Comparison of ENCODE assay signal across 16 cellular contexts in the genomic region with DNA sequence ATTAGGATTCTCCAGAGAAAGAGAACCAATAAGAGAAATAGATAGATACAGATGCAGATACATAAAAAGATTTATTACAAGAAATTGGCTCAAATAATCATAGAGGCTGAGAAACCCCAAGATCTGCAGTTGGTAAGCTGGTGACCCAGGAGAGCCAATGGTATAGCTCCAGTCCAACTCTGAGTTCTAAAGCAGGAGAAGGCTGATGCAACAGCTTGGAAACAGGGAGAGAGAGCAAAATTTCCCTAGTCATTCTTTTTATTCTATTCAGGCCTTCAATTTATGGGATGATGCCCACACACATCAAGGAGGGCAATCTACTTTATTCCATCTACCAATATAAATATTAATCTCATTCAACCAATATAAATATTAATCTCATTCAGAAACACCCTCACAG.
"Had no signal": no experiment of that assay in that cellular context is flagged by ENCODE, and none has a peak within 500 bp of the region (broad histone marks: within the 10 kb centered on the region; RNA-seq: fewer than 3 reads in every experiment).

No MANE protein-coding gene starts in this region.

- H3K4me1 ChIP-seq: foreskin keratinocyte, lower lobe of right lung, right atrium auricular region, tibial nerve, vagina had no signal

- H3K4me3 ChIP-seq: lower lobe of right lung, right atrium auricular region, tibial nerve, vagina had no signal

- H3K27ac Mint-ChIP-seq: activated B cell treated with CpG ODN at 0.5 μM for 24 hours; activated CD4-positive, alpha-beta T cell treated with anti-CD3 and anti-CD28 coated beads, Interleukin-2, amount 10 ng/mL, durations not matched to agents 7 days and 5 days; activated naive CD8-positive, alpha-beta T cell treated with anti-CD3 and anti-CD28 coated beads, Interleukin-2, amount 50 U/mL, for 24 hours; naive B cell; stimulated activated memory B cell treated with anti-CD40 and anti-IgM and Interleukin-4, amounts not matched to agents 10 μg/mL and 1 μg/mL and 100 μg/mL, for 72 hours had no signal

- H3K27me3 ChIP-seq: foreskin keratinocyte, neutrophil, right atrium auricular region, tibial nerve, vagina had no signal

- H3K36me3 Mint-ChIP-seq: naive B cell; stimulated activated memory B cell treated with anti-CD40 and anti-IgM and Interleukin-4, amounts not matched to agents 10 μg/mL and 1 μg/mL and 100 μg/mL, for 72 hours had no signal

- H3K36me3 ChIP-seq: lower lobe of right lung, neutrophil, right atrium auricular region, tibial nerve, vagina had no signal

- H3K27ac ChIP-seq: foreskin keratinocyte, lower lobe of right lung, neutrophil, right atrium auricular region, tibial nerve, vagina had no signal

- DNase-seq: activated B cell treated with CpG ODN at 0.5 μM for 24 hours; activated CD4-positive, alpha-beta T cell treated with anti-CD3 and anti-CD28 coated beads, Interleukin-2, amount 10 ng/mL, durations not matched to agents 7 days and 5 days; activated CD8-positive, alpha-beta memory T cell treated with anti-CD3 and anti-CD28 coated beads for 24 hours; activated naive CD4-positive, alpha-beta T cell treated with Interleukin-2 at 50 U/mL for 16 hours; activated naive CD8-positive, alpha-beta T cell treated with anti-CD3 and anti-CD28 coated beads, Interleukin-2, amount 50 U/mL, for 24 hours; central memory CD4-positive, alpha-beta T cell; foreskin keratinocyte; left cardiac atrium; lower lobe of right lung; naive B cell; posterior cingulate gyrus had no signal

- H3K4me1 Mint-ChIP-seq: activated B cell treated with CpG ODN at 0.5 μM for 24 hours; activated CD4-positive, alpha-beta T cell treated with anti-CD3 and anti-CD28 coated beads, Interleukin-2, amount 10 ng/mL, durations not matched to agents 7 days and 5 days; activated naive CD8-positive, alpha-beta T cell treated with anti-CD3 and anti-CD28 coated beads, Interleukin-2, amount 50 U/mL, for 24 hours; naive B cell; stimulated activated memory B cell treated with anti-CD40 and anti-IgM and Interleukin-4, amounts not matched to agents 10 μg/mL and 1 μg/mL and 100 μg/mL, for 72 hours had no signal

- H3K9me3 ChIP-seq: lower lobe of right lung, neutrophil, right atrium auricular region, tibial nerve, vagina had no signal

- H3K27me3 Mint-ChIP-seq: activated B cell treated with CpG ODN at 0.5 μM for 24 hours; activated CD4-positive, alpha-beta T cell treated with anti-CD3 and anti-CD28 coated beads, Interleukin-2, amount 10 ng/mL, durations not matched to agents 7 days and 5 days; activated naive CD8-positive, alpha-beta T cell treated with anti-CD3 and anti-CD28 coated beads, Interleukin-2, amount 50 U/mL, for 24 hours; naive B cell; stimulated activated memory B cell treated with anti-CD40 and anti-IgM and Interleukin-4, amounts not matched to agents 10 μg/mL and 1 μg/mL and 100 μg/mL, for 72 hours had no signal

- H3K9me3 Mint-ChIP-seq: activated B cell treated with CpG ODN at 0.5 μM for 24 hours had no signal

- H3K4me3 Mint-ChIP-seq: activated B cell treated with CpG ODN at 0.5 μM for 24 hours; activated CD4-positive, alpha-beta T cell treated with anti-CD3 and anti-CD28 coated beads, Interleukin-2, amount 10 ng/mL, durations not matched to agents 7 days and 5 days; activated naive CD8-positive, alpha-beta T cell treated with anti-CD3 and anti-CD28 coated beads, Interleukin-2, amount 50 U/mL, for 24 hours; naive B cell; stimulated activated memory B cell treated with anti-CD40 and anti-IgM and Interleukin-4, amounts not matched to agents 10 μg/mL and 1 μg/mL and 100 μg/mL, for 72 hours had no signal

- ATAC-seq: activated naive CD8-positive, alpha-beta T cell treated with anti-CD3 and anti-CD28 coated beads, Interleukin-2, amount 50 U/mL, for 24 hours; foreskin keratinocyte; left cardiac atrium; lower lobe of right lung; stimulated activated memory B cell treated with anti-CD40 and anti-IgM and Interleukin-4, amounts not matched to agents 10 μg/mL and 1 μg/mL and 100 μg/mL, for 72 hours had no signal
